ENCODE assay signal across 1 cellular context in the genomic region with DNA sequence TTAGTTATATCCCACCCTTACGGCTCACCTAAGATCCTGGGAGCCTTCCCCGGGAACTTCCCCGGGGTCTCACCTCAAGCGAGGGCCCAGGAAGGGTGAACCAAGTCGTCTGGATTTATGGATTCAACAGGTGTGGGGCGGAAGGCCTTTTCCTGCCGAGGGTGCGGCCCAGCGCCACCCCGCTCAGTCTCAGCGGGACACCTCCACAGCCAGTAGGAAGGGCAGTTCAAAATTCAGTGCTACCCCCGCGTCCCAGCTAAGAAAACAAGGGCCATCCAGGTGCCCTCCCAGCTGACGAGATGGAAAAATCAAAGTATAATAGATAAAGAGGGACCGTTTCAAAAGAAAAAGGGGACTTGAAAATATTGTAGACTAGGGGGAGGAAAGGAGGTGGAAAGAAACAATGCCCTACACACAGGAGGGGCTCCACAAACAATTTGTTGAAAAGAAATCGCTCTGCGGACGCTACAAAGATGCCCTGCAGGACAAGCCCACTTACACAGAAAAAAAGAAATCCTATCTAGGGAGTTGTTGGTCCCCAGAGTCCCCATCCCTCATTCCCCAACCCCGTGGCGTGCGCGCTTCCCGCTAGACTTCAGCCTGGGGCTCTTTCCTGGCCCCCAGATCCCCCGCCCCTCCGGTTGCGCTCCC.
TF ChIP-seq lines count a peak whose summit lies in the region.

No MANE protein-coding gene starts in this region.

TF ChIP-seq in HepG2, 621 proteins besides CTCF, POLR2A, EP300 and RAD21 (continued from another document and continues in another):
- TF ChIP-seq KLF15 (CRISPR knock-in tag; IDR thresholded peaks at IDR 0.05; ENCODE audit: borderline replicate concordance) = no peak
- no peak for TF ChIP-seq SOX5 (CRISPR knock-in tag; IDR thresholded peaks at IDR 0.05; ENCODE audit: borderline replicate concordance)
- TF ChIP-seq TEAD3 (CRISPR knock-in tag; optimal IDR thresholded peaks at IDR 0.05; ENCODE audit: borderline replicate concordance) = no peak
- TF ChIP-seq ATF7-NPFF (CRISPR knock-in tag; IDR thresholded peaks at IDR 0.05; ENCODE audit: low read depth) = no peak
- no peak for TF ChIP-seq KAT7 (CRISPR knock-in tag; IDR thresholded peaks at IDR 0.05; ENCODE audit: borderline replicate concordance)
- TF ChIP-seq ZNF850 (CRISPR knock-in tag; conservative IDR thresholded peaks at IDR 0.05) = 0 out of 2 replicates have a peak, but pooled peaks have one; percentile 8
- TF ChIP-seq RFX5 (IDR thresholded peaks at IDR 0.05; ENCODE audit: low read depth, low read length) = no peak
- TF ChIP-seq, protein P1, sequence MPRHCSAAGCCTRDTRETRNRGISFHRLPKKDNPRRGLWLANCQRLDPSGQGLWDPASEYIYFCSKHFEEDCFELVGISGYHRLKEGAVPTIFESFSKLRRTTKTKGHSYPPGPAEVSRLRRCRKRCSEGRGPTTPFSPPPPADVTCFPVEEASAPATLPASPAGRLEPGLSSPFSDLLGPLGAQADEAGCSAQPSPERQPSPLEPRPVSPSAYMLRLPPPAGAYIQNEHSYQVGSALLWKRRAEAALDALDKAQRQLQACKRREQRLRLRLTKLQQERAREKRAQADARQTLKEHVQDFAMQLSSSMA (CRISPR knock-in tag; IDR thresholded peaks at IDR 0.05) = no peak
- TF ChIP-seq AKAP8 (CRISPR knock-in tag; IDR thresholded peaks at IDR 0.05) = peak; percentile 66; the same call in 1 of the 2 replicates
- TF ChIP-seq, protein P2, sequence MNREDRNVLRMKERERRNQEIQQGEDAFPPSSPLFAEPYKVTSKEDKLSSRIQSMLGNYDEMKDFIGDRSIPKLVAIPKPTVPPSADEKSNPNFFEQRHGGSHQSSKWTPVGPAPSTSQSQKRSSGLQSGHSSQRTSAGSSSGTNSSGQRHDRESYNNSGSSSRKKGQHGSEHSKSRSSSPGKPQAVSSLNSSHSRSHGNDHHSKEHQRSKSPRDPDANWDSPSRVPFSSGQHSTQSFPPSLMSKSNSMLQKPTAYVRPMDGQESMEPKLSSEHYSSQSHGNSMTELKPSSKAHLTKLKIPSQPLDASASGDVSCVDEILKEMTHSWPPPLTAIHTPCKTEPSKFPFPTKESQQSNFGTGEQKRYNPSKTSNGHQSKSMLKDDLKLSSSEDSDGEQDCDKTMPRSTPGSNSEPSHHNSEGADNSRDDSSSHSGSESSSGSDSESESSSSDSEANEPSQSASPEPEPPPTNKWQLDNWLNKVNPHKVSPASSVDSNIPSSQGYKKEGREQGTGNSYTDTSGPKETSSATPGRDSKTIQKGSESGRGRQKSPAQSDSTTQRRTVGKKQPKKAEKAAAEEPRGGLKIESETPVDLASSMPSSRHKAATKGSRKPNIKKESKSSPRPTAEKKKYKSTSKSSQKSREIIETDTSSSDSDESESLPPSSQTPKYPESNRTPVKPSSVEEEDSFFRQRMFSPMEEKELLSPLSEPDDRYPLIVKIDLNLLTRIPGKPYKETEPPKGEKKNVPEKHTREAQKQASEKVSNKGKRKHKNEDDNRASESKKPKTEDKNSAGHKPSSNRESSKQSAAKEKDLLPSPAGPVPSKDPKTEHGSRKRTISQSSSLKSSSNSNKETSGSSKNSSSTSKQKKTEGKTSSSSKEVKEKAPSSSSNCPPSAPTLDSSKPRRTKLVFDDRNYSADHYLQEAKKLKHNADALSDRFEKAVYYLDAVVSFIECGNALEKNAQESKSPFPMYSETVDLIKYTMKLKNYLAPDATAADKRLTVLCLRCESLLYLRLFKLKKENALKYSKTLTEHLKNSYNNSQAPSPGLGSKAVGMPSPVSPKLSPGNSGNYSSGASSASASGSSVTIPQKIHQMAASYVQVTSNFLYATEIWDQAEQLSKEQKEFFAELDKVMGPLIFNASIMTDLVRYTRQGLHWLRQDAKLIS (CRISPR knock-in tag; IDR thresholded peaks at IDR 0.05) = peak; percentile 87; the same call in 1 of the 2 replicates
- no peak for TF ChIP-seq SRSF1 (optimal IDR thresholded peaks at IDR 0.05; ENCODE audit: low read depth, low read length)
- TF ChIP-seq ASH2L (IDR thresholded peaks at IDR 0.05; ENCODE audit: insufficient read length, low read depth, low read length) = peak; percentile 26
- TF ChIP-seq ZFP41 (CRISPR knock-in tag; IDR thresholded peaks at IDR 0.05; ENCODE audit: borderline replicate concordance) = no peak
- TF ChIP-seq, protein P3, sequence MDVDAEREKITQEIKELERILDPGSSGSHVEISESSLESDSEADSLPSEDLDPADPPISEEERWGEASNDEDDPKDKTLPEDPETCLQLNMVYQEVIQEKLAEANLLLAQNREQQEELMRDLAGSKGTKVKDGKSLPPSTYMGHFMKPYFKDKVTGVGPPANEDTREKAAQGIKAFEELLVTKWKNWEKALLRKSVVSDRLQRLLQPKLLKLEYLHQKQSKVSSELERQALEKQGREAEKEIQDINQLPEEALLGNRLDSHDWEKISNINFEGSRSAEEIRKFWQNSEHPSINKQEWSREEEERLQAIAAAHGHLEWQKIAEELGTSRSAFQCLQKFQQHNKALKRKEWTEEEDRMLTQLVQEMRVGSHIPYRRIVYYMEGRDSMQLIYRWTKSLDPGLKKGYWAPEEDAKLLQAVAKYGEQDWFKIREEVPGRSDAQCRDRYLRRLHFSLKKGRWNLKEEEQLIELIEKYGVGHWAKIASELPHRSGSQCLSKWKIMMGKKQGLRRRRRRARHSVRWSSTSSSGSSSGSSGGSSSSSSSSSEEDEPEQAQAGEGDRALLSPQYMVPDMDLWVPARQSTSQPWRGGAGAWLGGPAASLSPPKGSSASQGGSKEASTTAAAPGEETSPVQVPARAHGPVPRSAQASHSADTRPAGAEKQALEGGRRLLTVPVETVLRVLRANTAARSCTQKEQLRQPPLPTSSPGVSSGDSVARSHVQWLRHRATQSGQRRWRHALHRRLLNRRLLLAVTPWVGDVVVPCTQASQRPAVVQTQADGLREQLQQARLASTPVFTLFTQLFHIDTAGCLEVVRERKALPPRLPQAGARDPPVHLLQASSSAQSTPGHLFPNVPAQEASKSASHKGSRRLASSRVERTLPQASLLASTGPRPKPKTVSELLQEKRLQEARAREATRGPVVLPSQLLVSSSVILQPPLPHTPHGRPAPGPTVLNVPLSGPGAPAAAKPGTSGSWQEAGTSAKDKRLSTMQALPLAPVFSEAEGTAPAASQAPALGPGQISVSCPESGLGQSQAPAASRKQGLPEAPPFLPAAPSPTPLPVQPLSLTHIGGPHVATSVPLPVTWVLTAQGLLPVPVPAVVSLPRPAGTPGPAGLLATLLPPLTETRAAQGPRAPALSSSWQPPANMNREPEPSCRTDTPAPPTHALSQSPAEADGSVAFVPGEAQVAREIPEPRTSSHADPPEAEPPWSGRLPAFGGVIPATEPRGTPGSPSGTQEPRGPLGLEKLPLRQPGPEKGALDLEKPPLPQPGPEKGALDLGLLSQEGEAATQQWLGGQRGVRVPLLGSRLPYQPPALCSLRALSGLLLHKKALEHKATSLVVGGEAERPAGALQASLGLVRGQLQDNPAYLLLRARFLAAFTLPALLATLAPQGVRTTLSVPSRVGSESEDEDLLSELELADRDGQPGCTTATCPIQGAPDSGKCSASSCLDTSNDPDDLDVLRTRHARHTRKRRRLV (CRISPR knock-in tag; IDR thresholded peaks at IDR 0.05) = 0 out of 2 replicates have a peak, but pooled peaks have one; percentile 31
- no peak for TF ChIP-seq PRPF4 (IDR thresholded peaks at IDR 0.05; ENCODE audit: low read depth, low read length, poor library complexity, severe bottlenecking)
- no peak for TF ChIP-seq ZNF713 (CRISPR knock-in tag; IDR thresholded peaks at IDR 0.05)
- TF ChIP-seq, protein P4, sequence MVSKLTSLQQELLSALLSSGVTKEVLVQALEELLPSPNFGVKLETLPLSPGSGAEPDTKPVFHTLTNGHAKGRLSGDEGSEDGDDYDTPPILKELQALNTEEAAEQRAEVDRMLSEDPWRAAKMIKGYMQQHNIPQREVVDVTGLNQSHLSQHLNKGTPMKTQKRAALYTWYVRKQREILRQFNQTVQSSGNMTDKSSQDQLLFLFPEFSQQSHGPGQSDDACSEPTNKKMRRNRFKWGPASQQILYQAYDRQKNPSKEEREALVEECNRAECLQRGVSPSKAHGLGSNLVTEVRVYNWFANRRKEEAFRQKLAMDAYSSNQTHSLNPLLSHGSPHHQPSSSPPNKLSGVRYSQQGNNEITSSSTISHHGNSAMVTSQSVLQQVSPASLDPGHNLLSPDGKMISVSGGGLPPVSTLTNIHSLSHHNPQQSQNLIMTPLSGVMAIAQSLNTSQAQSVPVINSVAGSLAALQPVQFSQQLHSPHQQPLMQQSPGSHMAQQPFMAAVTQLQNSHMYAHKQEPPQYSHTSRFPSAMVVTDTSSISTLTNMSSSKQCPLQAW (CRISPR knock-in tag; IDR thresholded peaks at IDR 0.05) = no peak
- TF ChIP-seq ZNF441 (CRISPR knock-in tag; IDR thresholded peaks at IDR 0.05; ENCODE audit: borderline replicate concordance) = no peak
- TF ChIP-seq, protein P5, sequence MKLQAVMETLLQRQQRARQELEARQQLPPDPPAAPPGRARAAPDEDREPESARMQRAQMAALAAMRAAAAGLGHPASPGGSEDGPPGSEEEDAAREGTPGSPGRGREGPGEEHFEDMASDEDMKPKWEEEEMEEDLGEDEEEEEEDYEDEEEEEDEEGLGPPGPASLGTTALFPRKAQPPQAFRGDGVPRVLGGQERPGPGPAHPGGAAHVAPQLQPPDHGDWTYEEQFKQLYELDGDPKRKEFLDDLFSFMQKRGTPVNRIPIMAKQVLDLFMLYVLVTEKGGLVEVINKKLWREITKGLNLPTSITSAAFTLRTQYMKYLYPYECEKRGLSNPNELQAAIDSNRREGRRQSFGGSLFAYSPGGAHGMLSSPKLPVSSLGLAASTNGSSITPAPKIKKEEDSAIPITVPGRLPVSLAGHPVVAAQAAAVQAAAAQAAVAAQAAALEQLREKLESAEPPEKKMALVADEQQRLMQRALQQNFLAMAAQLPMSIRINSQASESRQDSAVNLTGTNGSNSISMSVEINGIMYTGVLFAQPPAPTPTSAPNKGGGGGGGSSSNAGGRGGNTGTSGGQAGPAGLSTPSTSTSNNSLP (IDR thresholded peaks at IDR 0.05; ENCODE audit: low read depth, low read length) = no peak
- no peak for TF ChIP-seq ZNF678 (CRISPR knock-in tag; IDR thresholded peaks at IDR 0.05)
- TF ChIP-seq PLRG1 (conservative IDR thresholded peaks at IDR 0.05) = no peak
- TF ChIP-seq, protein P6, sequence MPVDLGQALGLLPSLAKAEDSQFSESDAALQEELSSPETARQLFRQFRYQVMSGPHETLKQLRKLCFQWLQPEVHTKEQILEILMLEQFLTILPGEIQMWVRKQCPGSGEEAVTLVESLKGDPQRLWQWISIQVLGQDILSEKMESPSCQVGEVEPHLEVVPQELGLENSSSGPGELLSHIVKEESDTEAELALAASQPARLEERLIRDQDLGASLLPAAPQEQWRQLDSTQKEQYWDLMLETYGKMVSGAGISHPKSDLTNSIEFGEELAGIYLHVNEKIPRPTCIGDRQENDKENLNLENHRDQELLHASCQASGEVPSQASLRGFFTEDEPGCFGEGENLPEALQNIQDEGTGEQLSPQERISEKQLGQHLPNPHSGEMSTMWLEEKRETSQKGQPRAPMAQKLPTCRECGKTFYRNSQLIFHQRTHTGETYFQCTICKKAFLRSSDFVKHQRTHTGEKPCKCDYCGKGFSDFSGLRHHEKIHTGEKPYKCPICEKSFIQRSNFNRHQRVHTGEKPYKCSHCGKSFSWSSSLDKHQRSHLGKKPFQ (CRISPR knock-in tag; IDR thresholded peaks at IDR 0.05; ENCODE audit: insufficient replicate concordance) = peak; percentile 11
- no peak for TF ChIP-seq ZNF75D (CRISPR knock-in tag; IDR thresholded peaks at IDR 0.05; ENCODE audit: borderline replicate concordance)
- TF ChIP-seq, protein P7, sequence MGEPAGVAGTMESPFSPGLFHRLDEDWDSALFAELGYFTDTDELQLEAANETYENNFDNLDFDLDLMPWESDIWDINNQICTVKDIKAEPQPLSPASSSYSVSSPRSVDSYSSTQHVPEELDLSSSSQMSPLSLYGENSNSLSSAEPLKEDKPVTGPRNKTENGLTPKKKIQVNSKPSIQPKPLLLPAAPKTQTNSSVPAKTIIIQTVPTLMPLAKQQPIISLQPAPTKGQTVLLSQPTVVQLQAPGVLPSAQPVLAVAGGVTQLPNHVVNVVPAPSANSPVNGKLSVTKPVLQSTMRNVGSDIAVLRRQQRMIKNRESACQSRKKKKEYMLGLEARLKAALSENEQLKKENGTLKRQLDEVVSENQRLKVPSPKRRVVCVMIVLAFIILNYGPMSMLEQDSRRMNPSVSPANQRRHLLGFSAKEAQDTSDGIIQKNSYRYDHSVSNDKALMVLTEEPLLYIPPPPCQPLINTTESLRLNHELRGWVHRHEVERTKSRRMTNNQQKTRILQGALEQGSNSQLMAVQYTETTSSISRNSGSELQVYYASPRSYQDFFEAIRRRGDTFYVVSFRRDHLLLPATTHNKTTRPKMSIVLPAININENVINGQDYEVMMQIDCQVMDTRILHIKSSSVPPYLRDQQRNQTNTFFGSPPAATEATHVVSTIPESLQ (CRISPR knock-in tag; conservative IDR thresholded peaks at IDR 0.05) = no peak
- TF ChIP-seq EHMT2 (IDR thresholded peaks at IDR 0.05; ENCODE audit: borderline replicate concordance, low read depth, low read length) = no peak
- TF ChIP-seq, protein P8, sequence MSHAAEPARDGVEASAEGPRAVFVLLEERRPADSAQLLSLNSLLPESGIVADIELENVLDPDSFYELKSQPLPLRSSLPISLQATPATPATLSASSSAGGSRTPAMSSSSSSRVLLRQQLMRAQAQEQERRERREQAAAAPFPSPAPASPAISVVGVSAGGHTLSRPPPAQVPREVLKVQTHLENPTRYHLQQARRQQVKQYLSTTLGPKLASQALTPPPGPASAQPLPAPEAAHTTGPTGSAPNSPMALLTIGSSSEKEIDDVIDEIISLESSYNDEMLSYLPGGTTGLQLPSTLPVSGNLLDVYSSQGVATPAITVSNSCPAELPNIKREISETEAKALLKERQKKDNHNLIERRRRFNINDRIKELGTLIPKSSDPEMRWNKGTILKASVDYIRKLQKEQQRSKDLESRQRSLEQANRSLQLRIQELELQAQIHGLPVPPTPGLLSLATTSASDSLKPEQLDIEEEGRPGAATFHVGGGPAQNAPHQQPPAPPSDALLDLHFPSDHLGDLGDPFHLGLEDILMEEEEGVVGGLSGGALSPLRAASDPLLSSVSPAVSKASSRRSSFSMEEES (CRISPR knock-in tag; IDR thresholded peaks at IDR 0.05) = no peak
- TF ChIP-seq, protein P9, sequence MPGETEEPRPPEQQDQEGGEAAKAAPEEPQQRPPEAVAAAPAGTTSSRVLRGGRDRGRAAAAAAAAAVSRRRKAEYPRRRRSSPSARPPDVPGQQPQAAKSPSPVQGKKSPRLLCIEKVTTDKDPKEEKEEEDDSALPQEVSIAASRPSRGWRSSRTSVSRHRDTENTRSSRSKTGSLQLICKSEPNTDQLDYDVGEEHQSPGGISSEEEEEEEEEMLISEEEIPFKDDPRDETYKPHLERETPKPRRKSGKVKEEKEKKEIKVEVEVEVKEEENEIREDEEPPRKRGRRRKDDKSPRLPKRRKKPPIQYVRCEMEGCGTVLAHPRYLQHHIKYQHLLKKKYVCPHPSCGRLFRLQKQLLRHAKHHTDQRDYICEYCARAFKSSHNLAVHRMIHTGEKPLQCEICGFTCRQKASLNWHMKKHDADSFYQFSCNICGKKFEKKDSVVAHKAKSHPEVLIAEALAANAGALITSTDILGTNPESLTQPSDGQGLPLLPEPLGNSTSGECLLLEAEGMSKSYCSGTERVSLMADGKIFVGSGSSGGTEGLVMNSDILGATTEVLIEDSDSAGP (CRISPR knock-in tag; IDR thresholded peaks at IDR 0.05; ENCODE audit: borderline replicate concordance) = no peak; the same call in 1 of the 2 replicates
- TF ChIP-seq MAZ (IDR thresholded peaks at IDR 0.05; ENCODE audit: borderline replicate concordance, low read depth, low read length) = no peak
- TF ChIP-seq MAZ (CRISPR knock-in tag; IDR thresholded peaks at IDR 0.05; ENCODE audit: low read depth) = no peak
- no peak for TF ChIP-seq KDM6A (CRISPR knock-in tag; IDR thresholded peaks at IDR 0.05; ENCODE audit: low read depth)
- TF ChIP-seq, protein P10, sequence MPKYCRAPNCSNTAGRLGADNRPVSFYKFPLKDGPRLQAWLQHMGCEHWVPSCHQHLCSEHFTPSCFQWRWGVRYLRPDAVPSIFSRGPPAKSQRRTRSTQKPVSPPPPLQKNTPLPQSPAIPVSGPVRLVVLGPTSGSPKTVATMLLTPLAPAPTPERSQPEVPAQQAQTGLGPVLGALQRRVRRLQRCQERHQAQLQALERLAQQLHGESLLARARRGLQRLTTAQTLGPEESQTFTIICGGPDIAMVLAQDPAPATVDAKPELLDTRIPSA (CRISPR knock-in tag; IDR thresholded peaks at IDR 0.05; ENCODE audit: borderline replicate concordance) = no peak
- no peak for TF ChIP-seq NFIB (CRISPR knock-in tag; IDR thresholded peaks at IDR 0.05; ENCODE audit: borderline replicate concordance)
